ENCODE assay signal across 13 cellular contexts in genomic region chr12:19574606-19575005, GRCh38.
DNase-seq lines count a peak whose midpoint lies in the region; ATAC-seq, FAIRE-seq and TF ChIP-seq lines count a peak whose summit lies in the region.
"Had no signal": no experiment of that assay in that cellular context is flagged by ENCODE, and none has a peak within 500 bp of the region (broad histone marks: within the 10 kb centered on the region; RNA-seq: fewer than 3 reads in every experiment).

No MANE protein-coding gene starts in this region.

- intact Hi-C loops in breast epithelium (cut with DNase I; ENCODE audit: low total_unique reads) (no loop called here), pancreas (cut with DNase I) (no loop called here)

- H3K4me3 ChIP-seq in AG04450 (ENCODE audit: low read depth, low read length), result no peak overlapping the region
- H3K4me3 ChIP-seq in H7 (ENCODE audit: insufficient read depth, low read depth, low read length), result no peak overlapping the region
- H3K4me3 ChIP-seq in SJCRH30, result no peak overlapping the region
- H3K4me3 ChIP-seq in fibroblast of villous mesenchyme (ENCODE audit: low read depth, low read length), result no peak overlapping the region
- H3K4me3 ChIP-seq in breast epithelium, result no peak overlapping the region
- no peak overlapping the region for H3K4me3 ChIP-seq in pancreas
- H3K4me3 ChIP-seq: skin epidermis had no signal

- H3K36me3 ChIP-seq in H7 (replicated peaks; ENCODE audit: control insufficient read depth, insufficient read depth, low read length), result no peaks in the 10 kb centered on the region
- H3K36me3 ChIP-seq in SJCRH30, result no peaks in the 10 kb centered on the region
- no peaks in the 10 kb centered on the region for H3K36me3 ChIP-seq in breast epithelium
- H3K36me3 ChIP-seq in pancreas, result no peaks in the 10 kb centered on the region

- FAIRE-seq in GM12891 (lab: Jason Lieb, UNC) (no peak), pancreas (lab: Jason Lieb, UNC) (no peak)

- POLR2A ChIA-PET in AG04450 (lab: Yijun Ruan, JAX), result no interaction called here

- no peak for ATAC-seq in pancreas
- ATAC-seq: activated CD4-positive, alpha-beta T cell treated with anti-CD3 and anti-CD28 coated beads for 36 hours; effector memory CD8-positive, alpha-beta T cell had no signal

- H3K27ac ChIP-seq in AG04450 (ENCODE audit: low read depth, low read length), result no peak overlapping the region
- peak overlapping the region; percentile 96 for H3K27ac ChIP-seq in SJCRH30
- H3K27ac ChIP-seq in breast epithelium, result peak overlapping the region in 1 of 2 donors; percentile 10
- H3K27ac ChIP-seq in pancreas, result no peak overlapping the region

- DNase-seq in AG04450 (ENCODE audit: low read depth, low spot score) (no peak), H7 (peak; percentile 31), SJCRH30 (peak in 1 of 2 experiments; percentile 24), fibroblast of villous mesenchyme (ENCODE audit: low read depth) (peak; percentile 46), breast epithelium (ENCODE audit: low spot score in 2 of 2) (no peak), hypothalamus (lab: John Stamatoyannopoulos, UW) (no peak), GM12891 (ENCODE audit: insufficient read length, low spot score) (no peak), pancreas (no peak)
- DNase-seq: activated CD4-positive, alpha-beta T cell treated with anti-CD3 and anti-CD28 coated beads for 36 hours; activated naive CD4-positive, alpha-beta T cell treated with anti-CD3 and anti-CD28 coated beads for 36 hours; effector memory CD8-positive, alpha-beta T cell; NCI-H2081 had no signal

- CTCF ChIA-PET in AG04450 (lab: Charles Lee), result interaction anchor here (0.7 to 1.9 kb wide), 4 partner anchors 22 to 164 kb away, joined by 3 to 5 read pairs (median 4); no protein-coding TSS in a partner anchor

- TF ChIP-seq CTCF in AG04450 (IDR thresholded peaks at IDR 0.05; ENCODE audit: low read depth, low read length) (peak; percentile 25), fibroblast of villous mesenchyme (IDR thresholded peaks at IDR 0.05; ENCODE audit: insufficient read depth, low read depth, low read length) (peak; percentile 17), breast epithelium (IDR thresholded peaks at IDR 0.05) (no peak), pancreas (IDR thresholded peaks at IDR 0.05) (no peak)

- peaks cover 25% of the 10 kb centered on the region for H3K4me1 ChIP-seq in SJCRH30
- no peaks in the 10 kb centered on the region for H3K4me1 ChIP-seq in breast epithelium
- peaks cover 0 to 9% (median 0%) of the 10 kb centered on the region in 3 donors for H3K4me1 ChIP-seq in pancreas

- H3K9me3 ChIP-seq in AG04450 (ENCODE audit: control insufficient read depth, insufficient read depth, low read length) (no peaks in the 10 kb centered on the region; the same call in 1 of the 2 replicates), SJCRH30 (replicated peaks) (no peaks in the 10 kb centered on the region), breast epithelium (no peaks in the 10 kb centered on the region), pancreas (no peaks in the 10 kb centered on the region)

- TF ChIP-seq POLR2A in breast epithelium (IDR thresholded peaks at IDR 0.05) (no peak), GM12891 (IDR thresholded peaks at IDR 0.05; ENCODE audit: low read depth, low read length) (no peak)

- H3K27me3 ChIP-seq in AG04450 (ENCODE audit: control insufficient read depth, insufficient read depth, low read length) (no peaks in the 10 kb centered on the region), H7 (ENCODE audit: control insufficient read depth, insufficient read depth, low read length) (no peaks in the 10 kb centered on the region), SJCRH30 (no peaks in the 10 kb centered on the region), breast epithelium (no peaks in the 10 kb centered on the region), pancreas (no peaks in the 10 kb centered on the region)

TF ChIP-seq in GM12891, 5 proteins besides CTCF, POLR2A, EP300 and RAD21:
- TF ChIP-seq TAF1 (IDR thresholded peaks at IDR 0.05; ENCODE audit: low read depth, low read length), result no peak
- no peak for TF ChIP-seq PAX5 (IDR thresholded peaks at IDR 0.05; ENCODE audit: insufficient read depth, low read length, severe bottlenecking)
- TF ChIP-seq SPI1 (IDR thresholded peaks at IDR 0.05; ENCODE audit: low read depth, low read length), result no peak
- no peak for TF ChIP-seq POLR2AphosphoS5 (IDR thresholded peaks at IDR 0.05; ENCODE audit: low read depth, low read length)
- TF ChIP-seq POU2F2 (IDR thresholded peaks at IDR 0.05; ENCODE audit: low read depth, low read length), result no peak

Comparison
In these comparisons a context has a peak if more than half of its experiments do, and no peak if none do; other contexts are left out.
1. DNase-seq: peak in H7 (single experiment) and fibroblast of villous mesenchyme (single experiment); none in AG04450 (single experiment), breast epithelium (0 of 2), hypothalamus (0 of 51), GM12891 (single experiment) and pancreas (0 of 6).
2. CTCF ChIP-seq: peak in AG04450 (single experiment) and fibroblast of villous mesenchyme (single experiment); none in breast epithelium (0 of 3) and pancreas (0 of 4).